ENCODE assay signal across 1 cellular context in genomic region chr2:64404743-64405142, GRCh38.
TF ChIP-seq lines count a peak whose summit lies in the region.

No MANE protein-coding gene starts in this region.

TF ChIP-seq in GM12878, 131 proteins besides CTCF, POLR2A, EP300 and RAD21 (continued from another document):
- TF ChIP-seq BMI1 (IDR thresholded peaks at IDR 0.05; ENCODE audit: borderline replicate concordance), result 0 out of 2 replicates have a peak, but pooled peaks have one; percentile 25
